Comparison of ENCODE assay signal across 8 cellular contexts in the genomic region with DNA sequence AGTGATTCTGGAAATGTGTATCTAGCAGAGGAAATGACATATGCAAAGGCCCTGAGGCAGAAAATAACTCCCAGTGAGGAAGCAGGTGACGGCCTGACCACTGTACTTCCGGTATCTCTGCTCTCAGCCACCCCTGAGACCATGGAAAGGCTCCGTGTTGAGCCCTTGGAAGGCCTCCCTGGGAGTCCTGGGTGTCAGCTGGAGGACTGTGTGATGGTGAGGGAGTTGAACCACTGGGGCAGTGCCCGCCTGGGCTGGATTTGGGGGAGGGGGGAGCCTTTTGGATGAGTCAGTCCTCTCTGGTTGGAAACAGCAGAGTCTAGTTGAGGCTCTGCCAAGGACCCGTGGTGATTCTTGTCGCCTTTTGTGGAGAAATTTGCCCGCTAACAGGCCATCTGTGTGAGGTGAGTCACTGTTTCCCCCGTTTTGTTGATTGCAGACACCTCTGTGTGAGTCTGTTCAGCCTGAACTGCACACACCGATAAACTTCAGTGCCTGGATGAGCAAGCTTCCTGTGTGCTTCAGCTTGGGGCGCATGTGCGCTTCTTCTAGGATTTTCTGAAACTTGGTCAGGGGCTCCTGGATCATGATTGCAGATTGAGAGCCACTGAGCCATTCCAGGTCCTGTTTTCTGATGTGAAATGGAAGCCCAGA.
DNase-seq lines count a peak whose midpoint lies in the region; ATAC-seq and TF ChIP-seq lines count a peak whose summit lies in the region.

No MANE protein-coding gene starts in this region.

- intact Hi-C loops in CD4-positive, alpha-beta T cell (cut with DNase I, micrococcal nuclease), result loop anchor here (2.0 to 5.0 kb wide), 6 partner anchors 15 to 236 kb away; partner anchors contain the start of genes GRK5 (in 2 of the 2) and RGS10 (in 1 of the 2)

- H3K4me3 ChIP-seq in SU-DHL-6 (ENCODE audit: insufficient read depth, low read length, poor library complexity, severe bottlenecking), result peak overlapping the region; percentile 54

- H3K27me3 ChIP-seq in CD4-positive, alpha-beta T cell (ENCODE audit: control insufficient read depth, insufficient read depth, low read length), result no peaks in the 10 kb centered on the region
- H3K27me3 ChIP-seq in SU-DHL-6 (ENCODE audit: low read length), result no peaks in the 10 kb centered on the region

- H3K36me3 ChIP-seq in SU-DHL-6 (ENCODE audit: low read length), result no peaks in the 10 kb centered on the region

- no peak for TF ChIP-seq CTCF in CD4-positive, alpha-beta T cell (IDR thresholded peaks at IDR 0.05)
- TF ChIP-seq CTCF in SU-DHL-6 (IDR thresholded peaks at IDR 0.05; ENCODE audit: insufficient read depth, low read length, poor library complexity, severe bottlenecking), result no peak

- no peak overlapping the region for H2AFZ ChIP-seq in SU-DHL-6 (ENCODE audit: low read depth, low read length, severe bottlenecking)

- no peaks in the 10 kb centered on the region for H3K9me3 Mint-ChIP-seq in CD4-positive, alpha-beta T cell
- no peaks in the 10 kb centered on the region for H3K9me3 Mint-ChIP-seq in activated naive CD8-positive, alpha-beta T cell treated with anti-CD3 and anti-CD28 coated beads, Interleukin-2, amount 10 ng/mL, durations not matched to agents 7 days and 5 days

- peak overlapping the region; percentile 94 for H3K27ac Mint-ChIP-seq in CD4-positive, alpha-beta T cell
- peak overlapping the region; percentile 98 for H3K27ac Mint-ChIP-seq in activated naive CD8-positive, alpha-beta T cell treated with anti-CD3 and anti-CD28 coated beads, Interleukin-2, amount 10 ng/mL, durations not matched to agents 7 days and 5 days

- H4K20me1 ChIP-seq in SU-DHL-6 (ENCODE audit: low read depth, low read length), result no peaks in the 10 kb centered on the region

- CTCF ChIA-PET in CD4-positive, alpha-beta T cell (lab: Charles Lee), result interaction anchor here (0.6 to 3.2 kb wide), 16 partner anchors 9 to 237 kb away, joined by 3 to 29 read pairs (median 3); partner anchors contain the start of gene GRK5

- peak overlapping the region; percentile 88 for H3K4me3 Mint-ChIP-seq in CD4-positive, alpha-beta T cell
- H3K4me3 Mint-ChIP-seq in activated naive CD8-positive, alpha-beta T cell treated with anti-CD3 and anti-CD28 coated beads, Interleukin-2, amount 10 ng/mL, durations not matched to agents 7 days and 5 days, result peak overlapping the region; percentile 88

- H3K79me2 ChIP-seq in SU-DHL-6 (ENCODE audit: insufficient read depth, low read length), result peaks cover 3% of the 10 kb centered on the region; the same call in 1 of the 2 replicates

- peaks cover 4% of the 10 kb centered on the region for H3K36me3 Mint-ChIP-seq in CD4-positive, alpha-beta T cell (ENCODE audit: low read depth)
- H3K36me3 Mint-ChIP-seq in activated naive CD8-positive, alpha-beta T cell treated with anti-CD3 and anti-CD28 coated beads, Interleukin-2, amount 10 ng/mL, durations not matched to agents 7 days and 5 days, result peaks cover under 1% of the 10 kb centered on the region

- no peaks in the 10 kb centered on the region for H3K27me3 Mint-ChIP-seq in CD4-positive, alpha-beta T cell
- H3K27me3 Mint-ChIP-seq in activated naive CD8-positive, alpha-beta T cell treated with anti-CD3 and anti-CD28 coated beads, Interleukin-2, amount 10 ng/mL, durations not matched to agents 7 days and 5 days, result peaks cover 11% of the 10 kb centered on the region

- no peaks in the 10 kb centered on the region for H3K9me2 ChIP-seq in SU-DHL-6 (replicated peaks; ENCODE audit: insufficient read depth, low read length)

- peak overlapping the region; percentile 69 for H3K9ac ChIP-seq in SU-DHL-6 (ENCODE audit: low read length)

- peaks cover 23% of the 10 kb centered on the region for H3F3A ChIP-seq in SU-DHL-6 (ENCODE audit: insufficient read depth)

- peaks cover 75% of the 10 kb centered on the region for H3K4me1 Mint-ChIP-seq in CD4-positive, alpha-beta T cell (ENCODE audit: low read depth)
- peaks cover 70% of the 10 kb centered on the region for H3K4me1 Mint-ChIP-seq in activated naive CD8-positive, alpha-beta T cell treated with anti-CD3 and anti-CD28 coated beads, Interleukin-2, amount 10 ng/mL, durations not matched to agents 7 days and 5 days

- H3K27ac ChIP-seq in CD4-positive, alpha-beta T cell (ENCODE audit: low read depth, low read length), result peak overlapping the region; percentile 94
- peak overlapping the region; percentile 98 for H3K27ac ChIP-seq in SU-DHL-6 (ENCODE audit: low read depth, low read length)

- peak overlapping the region; percentile 91 for H3K4me2 ChIP-seq in SU-DHL-6 (ENCODE audit: low read depth, low read length, poor library complexity, severe bottlenecking)

- DNase-seq in CD4-positive, alpha-beta T cell, result peak; percentile 50 to 84 (median 78)
- peak; percentile 76 for DNase-seq in activated naive CD8-positive, alpha-beta T cell treated with anti-CD3 and anti-CD28 coated beads, Interleukin-2, amount 10 ng/mL, durations not matched to agents 7 days and 5 days
- DNase-seq in kidney tubule cell (ENCODE audit: low spot score) (peak; percentile 99), ecto neural progenitor cell (ENCODE audit: low spot score) (no peak)
- DNase-seq in stimulated activated CD4-positive, alpha-beta T cell treated with anti-CD3 and anti-CD28 coated beads, TNF-alpha, amount 100 ng/mL, for 1 hour (ENCODE audit: low read depth in 3 of 3, low spot score in 1 of 3), result peak; percentile 56 to 86 (median 79)

- POLR2A ChIA-PET in CD4-positive, alpha-beta T cell (lab: Charles Lee), result interaction anchor here (0.8 to 3.6 kb wide), 13 partner anchors 13 to 420 kb away, joined by 3 to 63 read pairs (median 4); partner anchors contain the start of genes GRK5, INPP5F, RGS10 and SFXN4
- POLR2A ChIA-PET in activated naive CD8-positive, alpha-beta T cell treated with anti-CD3 and anti-CD28 coated beads, Interleukin-2, amount 10 ng/mL, durations not matched to agents 7 days and 5 days (lab: Charles Lee), result interaction anchor here (0.6 to 3.9 kb wide), 15 partner anchors 13 to 567 kb away, joined by 3 to 25 read pairs (median 4); partner anchors contain the start of genes GRK5 and MCMBP

- no peaks in the 10 kb centered on the region for H3K9me3 ChIP-seq in CD4-positive, alpha-beta T cell (ENCODE audit: control insufficient read depth, low read length)
- no peaks in the 10 kb centered on the region for H3K9me3 ChIP-seq in SU-DHL-6 (ENCODE audit: insufficient read depth, low read length)

- ATAC-seq in CD4-positive, alpha-beta T cell (ENCODE audit: poor library complexity), result peak; percentile 81
- ATAC-seq in GM19438 (IDR thresholded peaks at IDR 0.05; ENCODE audit: low read depth, unreplicated experiment) (peak; percentile 56), HG03565 (IDR thresholded peaks at IDR 0.05; ENCODE audit: unreplicated experiment) (peak; percentile 47)
- ATAC-seq in activated naive CD8-positive, alpha-beta T cell treated with anti-CD3 and anti-CD28 coated beads, Interleukin-2, amount 10 ng/mL, durations not matched to agents 7 days and 5 days (ENCODE audit: low read depth), result peak; percentile 85
